ENCODE assay signal across 19 cellular contexts in genomic region chr6:140446241-140446640, GRCh38.
DNase-seq lines count a peak whose midpoint lies in the region; ATAC-seq and TF ChIP-seq lines count a peak whose summit lies in the region.
"Had no signal": no experiment of that assay in that cellular context is flagged by ENCODE, and none has a peak within 500 bp of the region (broad histone marks: within the 10 kb centered on the region; RNA-seq: fewer than 3 reads in every experiment).

No MANE protein-coding gene starts in this region.

- no peaks in the 10 kb centered on the region for H3K27me3 ChIP-seq in cardiac muscle cell
- H3K27me3 ChIP-seq in stomach, result no peaks in the 10 kb centered on the region

- TF ChIP-seq EP300 in stomach (IDR thresholded peaks at IDR 0.05), result no peak

- TF ChIP-seq POLR2A in stomach (IDR thresholded peaks at IDR 0.05), result no peak

- H3K4me3 ChIP-seq in cardiac muscle cell, result no peak overlapping the region
- no peak overlapping the region for H3K4me3 ChIP-seq in stomach

- DNase-seq in cardiac muscle cell (ENCODE audit: low read depth in 1 of 2, low spot score in 1 of 2) (peak in 1 of 2 donors; percentile 9), cardiac septum (ENCODE audit: low spot score) (no peak), kidney glomerular epithelial cell (lab: John Stamatoyannopoulos, UW) (peak; percentile 24), NCI-H510A (lab: John Stamatoyannopoulos, UW) (no peak), T1000 (lab: John Stamatoyannopoulos, UW) (no peak), COLO668 (lab: John Stamatoyannopoulos, UW; ENCODE audit: unreplicated experiment) (no peak), stomach (no peak)
- DNase-seq: 8988T; CD4-positive, alpha-beta T cell; DMS53; MV-4-11; NCI-H1694 treated with DMSO at 0.1 percent for 48 hours; NCI-H2107; NCI-H2227 treated with DMSO at 0.1 percent for 48 hours; NCI-H524; NCI-H82; OCI-M1 had no signal

- intact Hi-C loops in cardiac septum (cut with DNase I) (loop anchor here (10.0 kb wide), 1 partner anchor 461 kb away; no protein-coding TSS in a partner anchor), stomach (cut with DNase I; ENCODE audit: low total_unique reads) (loop anchor here (10.0 kb wide), 1 partner anchor 1071 kb away; the partner anchor contains the start of gene CITED2)

- peaks cover 50% of the 10 kb centered on the region for H3K4me1 ChIP-seq in cardiac muscle cell (ENCODE audit: low read depth)
- H3K4me1 ChIP-seq in stomach, result peaks cover 0 to 9% (median 3%) of the 10 kb centered on the region in 4 donors

- H3K27ac ChIP-seq in cardiac muscle cell (peak overlapping the region; percentile 94), stomach (no peak overlapping the region)
- H3K27ac ChIP-seq: KMS-11 had no signal

- H3K36me3 ChIP-seq in cardiac muscle cell (no peaks in the 10 kb centered on the region), stomach (no peaks in the 10 kb centered on the region)

- peak; percentile 50 for ATAC-seq in SK-N-SH treated with all-trans-retinoic acid at 6 μM for 48 hours

- no peaks in the 10 kb centered on the region for H3K9me3 ChIP-seq in cardiac muscle cell (ENCODE audit: low read depth)
- H3K9me3 ChIP-seq in stomach, result no peaks in the 10 kb centered on the region

- TF ChIP-seq CTCF in cardiac muscle cell (IDR thresholded peaks at IDR 0.05; ENCODE audit: low read depth, low read length), result no peak
- no peak for TF ChIP-seq CTCF in stomach (IDR thresholded peaks at IDR 0.05)

TF ChIP-seq in SK-N-SH treated with all-trans-retinoic acid at 6 μM for 48 hours, 23 proteins besides CTCF, POLR2A, EP300 and RAD21:
- TF ChIP-seq ZNF565 (CRISPR knock-in tag; conservative IDR thresholded peaks at IDR 0.05; ENCODE audit: low read depth) (no peak), SNAI2 (CRISPR knock-in tag; IDR thresholded peaks at IDR 0.05) (no peak), CREB5 (CRISPR knock-in tag; IDR thresholded peaks at IDR 0.05; ENCODE audit: low read depth) (no peak), CSDC2 (CRISPR knock-in tag; IDR thresholded peaks at IDR 0.05) (no peak), PPARA (CRISPR knock-in tag; IDR thresholded peaks at IDR 0.05; ENCODE audit: borderline replicate concordance) (no peak), TOX (CRISPR knock-in tag; IDR thresholded peaks at IDR 0.05; ENCODE audit: borderline replicate concordance) (no peak), ISL1 (CRISPR knock-in tag; IDR thresholded peaks at IDR 0.05) (no peak), ESRRG (CRISPR knock-in tag; IDR thresholded peaks at IDR 0.05) (no peak), TCF4 (CRISPR knock-in tag; IDR thresholded peaks at IDR 0.05; ENCODE audit: borderline replicate concordance) (no peak), ZFP30 (CRISPR knock-in tag; IDR thresholded peaks at IDR 0.05) (no peak), OSR1 (CRISPR knock-in tag; IDR thresholded peaks at IDR 0.05) (no peak), GLIS3 (CRISPR knock-in tag; IDR thresholded peaks at IDR 0.05) (no peak), ZNF70 (CRISPR knock-in tag; IDR thresholded peaks at IDR 0.05) (no peak), ZNF8 (CRISPR knock-in tag; IDR thresholded peaks at IDR 0.05) (no peak), RARB (CRISPR knock-in tag; IDR thresholded peaks at IDR 0.05) (no peak), ZC3H10 (CRISPR knock-in tag; IDR thresholded peaks at IDR 0.05) (no peak), BACH2 (CRISPR knock-in tag; IDR thresholded peaks at IDR 0.05; ENCODE audit: borderline replicate concordance) (no peak)
- TF ChIP-seq, protein P1, sequence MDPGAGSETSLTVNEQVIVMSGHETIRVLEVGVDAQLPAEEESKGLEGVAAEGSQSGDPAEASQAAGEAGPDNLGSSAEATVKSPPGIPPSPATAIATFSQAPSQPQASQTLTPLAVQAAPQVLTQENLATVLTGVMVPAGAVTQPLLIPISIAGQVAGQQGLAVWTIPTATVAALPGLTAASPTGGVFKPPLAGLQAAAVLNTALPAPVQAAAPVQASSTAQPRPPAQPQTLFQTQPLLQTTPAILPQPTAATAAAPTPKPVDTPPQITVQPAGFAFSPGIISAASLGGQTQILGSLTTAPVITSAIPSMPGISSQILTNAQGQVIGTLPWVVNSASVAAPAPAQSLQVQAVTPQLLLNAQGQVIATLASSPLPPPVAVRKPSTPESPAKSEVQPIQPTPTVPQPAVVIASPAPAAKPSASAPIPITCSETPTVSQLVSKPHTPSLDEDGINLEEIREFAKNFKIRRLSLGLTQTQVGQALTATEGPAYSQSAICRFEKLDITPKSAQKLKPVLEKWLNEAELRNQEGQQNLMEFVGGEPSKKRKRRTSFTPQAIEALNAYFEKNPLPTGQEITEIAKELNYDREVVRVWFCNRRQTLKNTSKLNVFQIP (CRISPR knock-in tag; IDR thresholded peaks at IDR 0.05; ENCODE audit: borderline replicate concordance, low read depth), result no peak
- TF ChIP-seq, protein P2, sequence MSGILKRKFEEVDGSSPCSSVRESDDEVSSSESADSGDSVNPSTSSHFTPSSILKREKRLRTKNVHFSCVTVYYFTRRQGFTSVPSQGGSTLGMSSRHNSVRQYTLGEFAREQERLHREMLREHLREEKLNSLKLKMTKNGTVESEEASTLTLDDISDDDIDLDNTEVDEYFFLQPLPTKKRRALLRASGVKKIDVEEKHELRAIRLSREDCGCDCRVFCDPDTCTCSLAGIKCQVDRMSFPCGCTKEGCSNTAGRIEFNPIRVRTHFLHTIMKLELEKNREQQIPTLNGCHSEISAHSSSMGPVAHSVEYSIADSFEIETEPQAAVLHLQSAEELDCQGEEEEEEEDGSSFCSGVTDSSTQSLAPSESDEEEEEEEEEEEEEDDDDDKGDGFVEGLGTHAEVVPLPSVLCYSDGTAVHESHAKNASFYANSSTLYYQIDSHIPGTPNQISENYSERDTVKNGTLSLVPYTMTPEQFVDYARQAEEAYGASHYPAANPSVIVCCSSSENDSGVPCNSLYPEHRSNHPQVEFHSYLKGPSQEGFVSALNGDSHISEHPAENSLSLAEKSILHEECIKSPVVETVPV (CRISPR knock-in tag; IDR thresholded peaks at IDR 0.05), result no peak
- TF ChIP-seq, protein P3, sequence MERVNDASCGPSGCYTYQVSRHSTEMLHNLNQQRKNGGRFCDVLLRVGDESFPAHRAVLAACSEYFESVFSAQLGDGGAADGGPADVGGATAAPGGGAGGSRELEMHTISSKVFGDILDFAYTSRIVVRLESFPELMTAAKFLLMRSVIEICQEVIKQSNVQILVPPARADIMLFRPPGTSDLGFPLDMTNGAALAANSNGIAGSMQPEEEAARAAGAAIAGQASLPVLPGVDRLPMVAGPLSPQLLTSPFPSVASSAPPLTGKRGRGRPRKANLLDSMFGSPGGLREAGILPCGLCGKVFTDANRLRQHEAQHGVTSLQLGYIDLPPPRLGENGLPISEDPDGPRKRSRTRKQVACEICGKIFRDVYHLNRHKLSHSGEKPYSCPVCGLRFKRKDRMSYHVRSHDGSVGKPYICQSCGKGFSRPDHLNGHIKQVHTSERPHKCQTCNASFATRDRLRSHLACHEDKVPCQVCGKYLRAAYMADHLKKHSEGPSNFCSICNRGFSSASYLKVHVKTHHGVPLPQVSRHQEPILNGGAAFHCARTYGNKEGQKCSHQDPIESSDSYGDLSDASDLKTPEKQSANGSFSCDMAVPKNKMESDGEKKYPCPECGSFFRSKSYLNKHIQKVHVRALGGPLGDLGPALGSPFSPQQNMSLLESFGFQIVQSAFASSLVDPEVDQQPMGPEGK (CRISPR knock-in tag; IDR thresholded peaks at IDR 0.05; ENCODE audit: borderline replicate concordance), result no peak
